11 cellular contexts compared by ENCODE assay signal in the genomic region with DNA sequence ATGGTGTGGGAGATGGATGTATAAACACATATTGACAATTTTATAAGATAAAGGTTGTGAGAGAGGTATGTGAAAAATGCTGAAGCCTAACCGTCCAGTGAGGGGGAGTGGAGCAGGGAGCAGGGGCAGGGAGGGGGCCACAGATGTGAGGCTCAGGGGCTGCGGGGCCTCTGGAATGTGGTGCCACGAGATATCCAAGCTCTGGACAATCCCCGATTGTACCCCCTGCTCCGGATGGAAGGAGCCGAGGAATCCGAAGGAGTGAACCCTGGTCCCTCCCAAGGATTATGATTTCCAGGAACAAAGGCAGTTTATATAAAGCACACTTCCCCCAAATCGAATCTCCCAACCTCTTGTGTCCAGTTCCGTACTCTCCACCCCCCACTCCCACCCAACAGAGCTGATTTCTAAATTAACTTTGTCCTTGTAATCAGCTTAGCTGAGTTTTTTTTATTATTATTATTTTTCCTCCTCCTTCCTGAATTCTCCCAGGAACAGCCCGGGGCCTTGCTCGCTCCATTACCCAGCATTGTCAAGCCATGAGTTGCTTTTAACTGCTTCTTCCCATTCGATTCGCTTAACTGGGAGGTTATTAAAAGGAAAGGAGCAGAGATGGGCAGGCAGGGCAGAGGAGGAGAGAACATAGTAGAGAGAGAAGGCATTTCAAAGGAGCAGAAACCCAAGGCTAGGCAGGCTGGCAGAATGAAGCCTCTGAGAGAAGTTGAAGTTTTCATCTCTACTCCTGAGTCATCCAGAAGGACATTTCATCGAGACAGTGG. TPM values are rescaled to one million over a fixed set of nuclear protein-coding genes. Genes with fewer than 3 reads are reported as not detected.
DNase-seq lines count a peak whose midpoint lies in the region; ATAC-seq, FAIRE-seq and TF ChIP-seq lines count a peak whose summit lies in the region.
"Had no signal": no experiment of that assay in that cellular context is flagged by ENCODE, and none has a peak within 500 bp of the region (broad histone marks: within the 10 kb centered on the region; RNA-seq: fewer than 3 reads in every experiment).

No MANE protein-coding gene starts in this region.

- WGBS in A549 (ENCODE audit: missing lambda C conversion rate): 76% methylated on average over 14 of the region's 14 CpGs

- no peak for TF ChIP-seq RAD21 in A549 (conservative IDR thresholded peaks at IDR 0.05 in 1 of 2, IDR thresholded peaks at IDR 0.05 in 1 of 2)

- H3K27ac ChIP-seq in A549: peak overlapping the region; percentile 55 to 80; a peak in 5 of 6 replicates
- H3K27ac ChIP-seq in Peyer's patch: peak overlapping the region in 3 of 4 donors; percentile 20 to 55 (median 42)
- H3K27ac ChIP-seq in naive thymus-derived CD4-positive, alpha-beta T cell (ENCODE audit: low read depth, low read length): no peak overlapping the region

- POLR2A ChIA-PET in A549 (lab: Yijun Ruan, JAX): no interaction called here
- POLR2A ChIA-PET in naive thymus-derived CD4-positive, alpha-beta T cell (lab: Charles Lee): no interaction called here

- ATAC-seq in A549 (peak; percentile 23 to 34; a peak in 4 of 6 replicates), HG03039 (IDR thresholded peaks at IDR 0.05; ENCODE audit: unreplicated experiment) (no peak)
- ATAC-seq in naive thymus-derived CD4-positive, alpha-beta T cell: no peak
- ATAC-seq: left lobe of liver had no signal

- peaks cover 92% of the 10 kb centered on the region for H3K4me1 Mint-ChIP-seq in nephron progenitor cell
- no peaks in the 10 kb centered on the region for H3K4me1 Mint-ChIP-seq in naive thymus-derived CD4-positive, alpha-beta T cell
- H3K4me1 Mint-ChIP-seq: activated CD4-positive, alpha-beta T cell treated with anti-CD3 and anti-CD28 coated beads, Interleukin-2, amount 10 ng/mL, durations not matched to agents 24 days and 14 days had no signal

- H3K9me3 Mint-ChIP-seq in nephron progenitor cell: no peaks in the 10 kb centered on the region
- no peaks in the 10 kb centered on the region for H3K9me3 Mint-ChIP-seq in naive thymus-derived CD4-positive, alpha-beta T cell
- H3K9me3 Mint-ChIP-seq: activated CD4-positive, alpha-beta T cell treated with anti-CD3 and anti-CD28 coated beads, Interleukin-2, amount 10 ng/mL, durations not matched to agents 24 days and 14 days had no signal

- intact Hi-C loops in naive thymus-derived CD4-positive, alpha-beta T cell (cut with micrococcal nuclease): no loop called here

- FAIRE-seq in A549 (lab: Jason Lieb, UNC): no peak

- no peak for TF ChIP-seq POLR2A in A549 (IDR thresholded peaks at IDR 0.05; ENCODE audit: low read length)
- TF ChIP-seq POLR2A in Peyer's patch (IDR thresholded peaks at IDR 0.05): no peak

- H3K36me3 ChIP-seq in Peyer's patch: no peaks in the 10 kb centered on the region
- H3K36me3 ChIP-seq in naive thymus-derived CD4-positive, alpha-beta T cell (ENCODE audit: control insufficient read depth in 2 of 3, insufficient read depth in 3 of 3, low read length in 3 of 3): no peaks in the 10 kb centered on the region

- H3K4me1 ChIP-seq in A549: peaks cover 87% of the 10 kb centered on the region
- H3K4me1 ChIP-seq in Peyer's patch: peaks cover 0 to 23% (median 0%) of the 10 kb centered on the region in 4 donors
- no peaks in the 10 kb centered on the region for H3K4me1 ChIP-seq in naive thymus-derived CD4-positive, alpha-beta T cell (ENCODE audit: control insufficient read depth in 2 of 2, insufficient read depth in 2 of 2, low read length in 2 of 2)

- TF ChIP-seq EP300 in A549 (IDR thresholded peaks at IDR 0.05): no peak

- CTCF ChIA-PET in A549 (lab: Yijun Ruan, JAX): interaction anchor here (0.6 to 49.7 kb wide), 8 partner anchors 8 to 182 kb away, joined by 3 to 1281 read pairs (median 3); partner anchors contain the start of gene KIRREL1
- CTCF ChIA-PET in naive thymus-derived CD4-positive, alpha-beta T cell (lab: Charles Lee): no interaction called here

- no peak for DNase-seq in A549 (ENCODE audit: low read depth in 1 of 2, low spot score in 1 of 2)
- no peak for DNase-seq in Peyer's patch
- peak; percentile 78 for DNase-seq in epithelial cell of proximal tubule (ENCODE audit: low read depth)
- DNase-seq in nephron progenitor cell: peak; percentile 71
- DNase-seq in NCI-H1105 (lab: John Stamatoyannopoulos, UW): no peak
- no peak for DNase-seq in naive thymus-derived CD4-positive, alpha-beta T cell
- no peak for DNase-seq in 8988T
- DNase-seq: activated CD4-positive, alpha-beta T cell treated with anti-CD3 and anti-CD28 coated beads, Interleukin-2, amount 10 ng/mL, durations not matched to agents 24 days and 14 days; stimulated activated CD4-positive, alpha-beta T cell treated with anti-CD3 and anti-CD28 coated beads, Interleukin-1b, Interleukin-23, amount 100 ng/mL, for 48 hours had no signal

- TF ChIP-seq CTCF in A549 (IDR thresholded peaks at IDR 0.05): no peak
- no peak for TF ChIP-seq CTCF in Peyer's patch (IDR thresholded peaks at IDR 0.05)
- no peak for TF ChIP-seq CTCF in epithelial cell of proximal tubule (conservative IDR thresholded peaks at IDR 0.05; ENCODE audit: low read depth, low read length)
- TF ChIP-seq CTCF in nephron progenitor cell (IDR thresholded peaks at IDR 0.05): no peak

- H3K36me3 Mint-ChIP-seq in nephron progenitor cell (ENCODE audit: low read depth): peaks cover 15% of the 10 kb centered on the region
- H3K36me3 Mint-ChIP-seq in naive thymus-derived CD4-positive, alpha-beta T cell: no peaks in the 10 kb centered on the region

- H3K27me3 ChIP-seq in Peyer's patch: no peaks in the 10 kb centered on the region
- no peaks in the 10 kb centered on the region for H3K27me3 ChIP-seq in naive thymus-derived CD4-positive, alpha-beta T cell (ENCODE audit: control insufficient read depth in 2 of 2, insufficient read depth in 2 of 2, low read length in 2 of 2)

- no peaks in the 10 kb centered on the region for H3K9me3 ChIP-seq in A549
- no peaks in the 10 kb centered on the region for H3K9me3 ChIP-seq in Peyer's patch
- H3K9me3 ChIP-seq in naive thymus-derived CD4-positive, alpha-beta T cell (ENCODE audit: control insufficient read depth in 2 of 3, low read length in 3 of 3): no peaks in the 10 kb centered on the region

- H3K4me3 ChIP-seq in A549 (no peak overlapping the region), Peyer's patch (no peak overlapping the region), epithelial cell of proximal tubule (ENCODE audit: low read depth, low read length) (peak overlapping the region; percentile 18)
- H3K4me3 ChIP-seq in naive thymus-derived CD4-positive, alpha-beta T cell (ENCODE audit: low read length): no peak overlapping the region

- peaks cover 7% of the 10 kb centered on the region for H3K27me3 Mint-ChIP-seq in nephron progenitor cell (ENCODE audit: low read depth, poor library complexity)
- peaks cover 8 to 24% (median 18%) of the 10 kb centered on the region in 5 donors for H3K27me3 Mint-ChIP-seq in naive thymus-derived CD4-positive, alpha-beta T cell

- peak overlapping the region; percentile 49 for H3K4me2 ChIP-seq in A549

- H3K4me3 Mint-ChIP-seq in nephron progenitor cell: peak overlapping the region; percentile 62
- H3K4me3 Mint-ChIP-seq in naive thymus-derived CD4-positive, alpha-beta T cell: no peak overlapping the region
- H3K4me3 Mint-ChIP-seq: activated CD4-positive, alpha-beta T cell treated with anti-CD3 and anti-CD28 coated beads, Interleukin-2, amount 10 ng/mL, durations not matched to agents 24 days and 14 days had no signal

- peak overlapping the region; percentile 90 for H3K27ac Mint-ChIP-seq in nephron progenitor cell
- H3K27ac Mint-ChIP-seq in naive thymus-derived CD4-positive, alpha-beta T cell: no peak overlapping the region
- H3K27ac Mint-ChIP-seq: activated CD4-positive, alpha-beta T cell treated with anti-CD3 and anti-CD28 coated beads, Interleukin-2, amount 10 ng/mL, durations not matched to agents 24 days and 14 days had no signal

TF ChIP-seq in A549, 52 proteins besides CTCF, POLR2A, EP300 and RAD21 (continues in another document):
- TF ChIP-seq ZFP36 (IDR thresholded peaks at IDR 0.05; ENCODE audit: borderline replicate concordance, partially characterized antibody): no peak
- no peak for TF ChIP-seq CHD4 (IDR thresholded peaks at IDR 0.05; ENCODE audit: borderline replicate concordance)
- no peak for TF ChIP-seq FOSL2 (IDR thresholded peaks at IDR 0.05)
- TF ChIP-seq FOSL2 (CRISPR knock-in tag; IDR thresholded peaks at IDR 0.05): no peak
- TF ChIP-seq HOXB5 (CRISPR knock-in tag; IDR thresholded peaks at IDR 0.05): no peak
- TF ChIP-seq, protein P1, sequence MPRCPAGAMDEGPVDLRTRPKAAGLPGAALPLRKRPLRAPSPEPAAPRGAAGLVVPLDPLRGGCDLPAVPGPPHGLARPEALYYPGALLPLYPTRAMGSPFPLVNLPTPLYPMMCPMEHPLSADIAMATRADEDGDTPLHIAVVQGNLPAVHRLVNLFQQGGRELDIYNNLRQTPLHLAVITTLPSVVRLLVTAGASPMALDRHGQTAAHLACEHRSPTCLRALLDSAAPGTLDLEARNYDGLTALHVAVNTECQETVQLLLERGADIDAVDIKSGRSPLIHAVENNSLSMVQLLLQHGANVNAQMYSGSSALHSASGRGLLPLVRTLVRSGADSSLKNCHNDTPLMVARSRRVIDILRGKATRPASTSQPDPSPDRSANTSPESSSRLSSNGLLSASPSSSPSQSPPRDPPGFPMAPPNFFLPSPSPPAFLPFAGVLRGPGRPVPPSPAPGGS (IDR thresholded peaks at IDR 0.05): no peak
- TF ChIP-seq NPAS2 (CRISPR knock-in tag; IDR thresholded peaks at IDR 0.05; ENCODE audit: borderline replicate concordance): no peak
- no peak for TF ChIP-seq PHF8 (IDR thresholded peaks at IDR 0.05; ENCODE audit: borderline replicate concordance, low read depth)
- TF ChIP-seq, protein P2, sequence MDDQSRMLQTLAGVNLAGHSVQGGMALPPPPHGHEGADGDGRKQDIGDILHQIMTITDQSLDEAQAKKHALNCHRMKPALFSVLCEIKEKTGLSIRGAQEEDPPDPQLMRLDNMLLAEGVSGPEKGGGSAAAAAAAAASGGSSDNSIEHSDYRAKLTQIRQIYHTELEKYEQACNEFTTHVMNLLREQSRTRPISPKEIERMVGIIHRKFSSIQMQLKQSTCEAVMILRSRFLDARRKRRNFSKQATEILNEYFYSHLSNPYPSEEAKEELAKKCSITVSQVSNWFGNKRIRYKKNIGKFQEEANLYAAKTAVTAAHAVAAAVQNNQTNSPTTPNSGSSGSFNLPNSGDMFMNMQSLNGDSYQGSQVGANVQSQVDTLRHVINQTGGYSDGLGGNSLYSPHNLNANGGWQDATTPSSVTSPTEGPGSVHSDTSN (IDR thresholded peaks at IDR 0.05): no peak

RNA-seq across cellular contexts. Expression of gene KIRREL1, which starts 9.4 kb away (rescaled TPM):
- polyA plus RNA-seq in A549 (2011; rRNA removed): 18.7 and 26.2 TPM in 2 replicates
- polyA plus RNA-seq in A549 (2012; cell fraction: cytosol; rRNA removed): 18.7 and 25.7 TPM in 2 replicates
- 56.7 and 57.8 TPM in 2 replicates for polyA plus RNA-seq in A549 (2012; cell fraction: nucleus; rRNA removed)
- polyA plus RNA-seq in A549 (2017; fragmentation: RNase III; extraction: RNeasy Plus Mini Kit Qiagen cat#74134 plus additional on column Dnase treatment): 41.3 to 43.8 TPM (median 41.3 TPM) in 3 replicates
- 41.2 and 49.0 TPM in 2 replicates for polyA minus RNA-seq in A549 (2011; rRNA and poly(A)+ RNA removed)
- 10 to 100 TPM in 3 of 4 donors, 1 to 10 TPM in 1; 2.8 to 29.7 (median 11.1) TPM for total RNA-seq in Peyer's patch
- 194 and 275 TPM in 2 replicates for total RNA-seq in epithelial cell of proximal tubule
- total RNA-seq in naive thymus-derived CD4-positive, alpha-beta T cell: not detected
- not detected for polyA plus RNA-seq in naive thymus-derived CD4-positive, alpha-beta T cell

Comparison
In these comparisons a context has a peak if more than half of its experiments do, and no peak if none do; other contexts are left out.
1. ATAC-seq: peak in A549 (2 of 2); none in naive thymus-derived CD4-positive, alpha-beta T cell (single experiment) and HG03039 (single experiment).
2. DNase-seq: peak in epithelial cell of proximal tubule (single experiment) and nephron progenitor cell (single experiment); none in A549 (0 of 2), Peyer's patch (0 of 3), NCI-H1105 (single experiment), naive thymus-derived CD4-positive, alpha-beta T cell (0 of 9) and 8988T (single experiment).